ENCODE assay signal across 18 cellular contexts in the genomic region with DNA sequence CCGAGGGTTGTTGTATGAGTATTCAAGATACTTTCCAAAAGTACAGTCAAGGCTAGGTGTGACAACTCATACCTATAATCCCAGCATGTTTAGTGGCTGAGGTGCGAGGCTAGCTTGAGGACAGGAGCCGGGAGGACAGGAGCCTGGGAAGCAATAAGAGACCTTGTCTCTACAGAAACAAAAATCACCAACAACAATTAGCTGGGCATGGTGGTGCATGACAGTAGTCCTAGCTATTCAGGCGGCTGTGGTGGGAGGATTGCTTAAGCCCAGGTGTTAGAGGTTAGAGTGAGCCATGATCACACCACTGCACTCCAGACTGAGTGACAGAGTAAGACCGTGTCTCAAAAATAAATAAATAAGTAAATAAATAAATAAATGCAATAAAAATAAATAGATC.
DNase-seq lines count a peak whose midpoint lies in the region; ATAC-seq and TF ChIP-seq lines count a peak whose summit lies in the region.
"Had no signal": no experiment of that assay in that cellular context is flagged by ENCODE, and none has a peak within 500 bp of the region (broad histone marks: within the 10 kb centered on the region; RNA-seq: fewer than 3 reads in every experiment).

No MANE protein-coding gene starts in this region.

- H3K4ac ChIP-seq in trophoblast cell (ENCODE audit: low read depth, low read length) = no peak overlapping the region

- H3K23ac ChIP-seq in trophoblast cell (ENCODE audit: low read length) = no peak overlapping the region

- no peaks in the 10 kb centered on the region for H3K79me2 ChIP-seq in trophoblast cell (ENCODE audit: control insufficient read depth, insufficient read depth, low read length, poor library complexity)

- H2AK5ac ChIP-seq in trophoblast cell (ENCODE audit: low read length) = no peak overlapping the region

- no peak overlapping the region for H4K8ac ChIP-seq in trophoblast cell (ENCODE audit: low read depth, low read length)

- peaks cover 25% of the 10 kb centered on the region for H3K4me1 ChIP-seq in RWPE2 (ENCODE audit: insufficient read depth, poor library complexity, severe bottlenecking)
- peaks cover 25% of the 10 kb centered on the region for H3K4me1 ChIP-seq in foreskin keratinocyte
- no peaks in the 10 kb centered on the region for H3K4me1 ChIP-seq in trophoblast cell (ENCODE audit: control insufficient read depth in 1 of 2, insufficient read depth in 2 of 2, low read length in 2 of 2)
- H3K4me1 ChIP-seq: BLaER1 had no signal

- WGBS in trophoblast cell (ENCODE audit: extremely low coverage, insufficient coverage, insufficient read length) = no CpG with 5 or more reads among the region's 5 CpGs

- no peak overlapping the region for H4K91ac ChIP-seq in trophoblast cell (ENCODE audit: low read depth, low read length)

- no peaks in the 10 kb centered on the region for H3K36me3 ChIP-seq in RWPE2 (ENCODE audit: low read depth)
- no peaks in the 10 kb centered on the region for H3K36me3 ChIP-seq in trophoblast cell (ENCODE audit: control insufficient read depth in 1 of 2, insufficient read depth in 2 of 2, low read length in 2 of 2)
- H3K36me3 ChIP-seq: BLaER1 had no signal

- in situ Hi-C loops in GM13977 (cut with MboI; ENCODE audit: low pct_unique_long_range_greater_than_20kb, low sequenced_read_pairs, unreplicated experiment) (no loop called here), ACHN (cut with HindIII; ENCODE audit: low pct_ligation_motif_present, low pct_unique_long_range_greater_than_20kb, low sequenced_read_pairs) (no loop called here)

- no peak overlapping the region for H2BK5ac ChIP-seq in trophoblast cell (ENCODE audit: low read depth, low read length, poor library complexity)

- H3K27me3 ChIP-seq in RWPE2 (ENCODE audit: insufficient read depth, poor library complexity, severe bottlenecking) (no peaks in the 10 kb centered on the region), foreskin keratinocyte (no peaks in the 10 kb centered on the region), trophoblast cell (ENCODE audit: insufficient read depth, low read length) (no peaks in the 10 kb centered on the region)
- H3K27me3 ChIP-seq: BLaER1 had no signal

- no peak overlapping the region for H3K4me2 ChIP-seq in trophoblast cell (ENCODE audit: low read length)
- H3K4me2 ChIP-seq: BLaER1, GM23338 had no signal

- DNase-seq in M059J (ENCODE audit: low read depth) (peak; percentile 47), RWPE2 (ENCODE audit: low spot score) (no peak), foreskin keratinocyte (peak; percentile 64 to 73), trophoblast cell (peak; percentile 81 to 82), GM13977 (ENCODE audit: low spot score) (no peak), ACHN (no peak)
- DNase-seq: CD4-positive, alpha-beta T cell; CD8-positive, alpha-beta memory T cell; DMS 273 treated with DMSO at 0.1 percent for 48 hours; DMS79; EL; GDM1; H9 had no signal

- H4K12ac ChIP-seq in trophoblast cell (ENCODE audit: low read depth, low read length) = no peak overlapping the region

- no peak for ATAC-seq in RWPE2 (ENCODE audit: low read depth)
- ATAC-seq in foreskin keratinocyte = peak; percentile 44
- ATAC-seq: GM12878, GM23338, HCT116 had no signal

- H3K14ac ChIP-seq in trophoblast cell (ENCODE audit: low read length) = no peak overlapping the region

- TF ChIP-seq CTCF in RWPE2 (IDR thresholded peaks at IDR 0.05; ENCODE audit: poor library complexity, severe bottlenecking) (no peak), foreskin keratinocyte (conservative IDR thresholded peaks at IDR 0.05) (no peak), GM13977 (IDR thresholded peaks at IDR 0.05; ENCODE audit: extremely low read depth, insufficient read depth, missing control alignments) (no peak)

- H3K9me3 ChIP-seq in RWPE2 (ENCODE audit: severe bottlenecking) (no peaks in the 10 kb centered on the region), trophoblast cell (ENCODE audit: insufficient read depth, low read depth, low read length) (no peaks in the 10 kb centered on the region)
- H3K9me3 ChIP-seq: BLaER1 had no signal

- no peak overlapping the region for H2BK12ac ChIP-seq in trophoblast cell (ENCODE audit: low read length)

- no peak overlapping the region for H3K9ac ChIP-seq in trophoblast cell (ENCODE audit: low read length)
- H3K9ac ChIP-seq: BLaER1 had no signal

- H3K4me3 ChIP-seq in RWPE2 (ENCODE audit: severe bottlenecking) = no peak overlapping the region
- no peak overlapping the region for H3K4me3 ChIP-seq in trophoblast cell (ENCODE audit: low read depth, low read length)
- H3K4me3 ChIP-seq: BLaER1, GM12878, GM23338 had no signal

- no peak overlapping the region for H2AFZ ChIP-seq in trophoblast cell (ENCODE audit: insufficient read depth, low read length, poor library complexity)
- H2AFZ ChIP-seq: GM23338 had no signal

- no peaks in the 10 kb centered on the region for H3K79me1 ChIP-seq in trophoblast cell (ENCODE audit: low read length)

- H2BK120ac ChIP-seq in trophoblast cell (ENCODE audit: insufficient read depth, low read length, poor library complexity) = no peak overlapping the region

- H3K18ac ChIP-seq in trophoblast cell (ENCODE audit: low read length) = no peak overlapping the region

- H3K27ac ChIP-seq in RWPE2 (ENCODE audit: poor library complexity, severe bottlenecking) = peak overlapping the region; percentile 99
- H3K27ac ChIP-seq in foreskin keratinocyte = no peak overlapping the region
- H3K27ac ChIP-seq in trophoblast cell (ENCODE audit: low read depth, low read length) = no peak overlapping the region
- H3K27ac ChIP-seq: BLaER1, C4-2B had no signal

Comparison
In these comparisons a context has a peak if more than half of its experiments do, and no peak if none do; other contexts are left out.
1. DNase-seq: peak in M059J (single experiment), foreskin keratinocyte (2 of 2) and trophoblast cell (2 of 2); none in RWPE2 (single experiment), GM13977 (single experiment) and ACHN (single experiment).